Comparison of ENCODE assay signal across 19 cellular contexts in genomic region chr20:37377346-37378081, GRCh38. TPM values are rescaled to one million over a fixed set of nuclear protein-coding genes. Genes with fewer than 3 reads are reported as not detected.
DNase-seq lines count a peak whose midpoint lies in the region; ATAC-seq and TF ChIP-seq lines count a peak whose summit lies in the region.
"Had no signal": no experiment of that assay in that cellular context is flagged by ENCODE, and none has a peak within 500 bp of the region (broad histone marks: within the 10 kb centered on the region; RNA-seq: fewer than 3 reads in every experiment).

No MANE protein-coding gene starts in this region.

- no peak overlapping the region for H3K27ac ChIP-seq in neuronal stem cell (replicated peaks; ENCODE audit: low read length)
- H3K27ac ChIP-seq: BLaER1, uterus had no signal

- H2BK12ac ChIP-seq in neuronal stem cell (ENCODE audit: low read length): no peak overlapping the region

- H3K4me3 ChIP-seq in GM06990 (replicated peaks; ENCODE audit: low read depth, low read length) (no peak overlapping the region), neuronal stem cell (ENCODE audit: low read length in 2 of 2) (no peak overlapping the region)
- H3K4me3 ChIP-seq: BLaER1, uterus had no signal

- H3K4me3 Mint-ChIP-seq in activated T-helper 2 cell treated with anti-CD3 and anti-CD28 coated beads, Interferon-gamma antibody, Interleukin-2, Interleukin-4, amounts not matched to agents 10 μg/mL and 5 μg/mL and 100 μg/mL, durations not matched to agents 14 hours and 24 hours and 36 hours (ENCODE audit: low read depth): no peak overlapping the region
- H3K4me3 Mint-ChIP-seq: WTC11 had no signal

- no peak for TF ChIP-seq CTCF in GM06990 (IDR thresholded peaks at IDR 0.05; ENCODE audit: insufficient read depth, low read length, poor library complexity, severe bottlenecking)

- H3K23ac ChIP-seq in neuronal stem cell (ENCODE audit: low read depth, low read length, poor library complexity): peak overlapping the region; percentile 75

- H3K9me3 ChIP-seq in neuronal stem cell (replicated peaks in 1 of 2; ENCODE audit: control insufficient read depth in 2 of 2, insufficient read depth in 1 of 2, low read depth in 1 of 2, low read length in 2 of 2): no peaks in the 10 kb centered on the region
- H3K9me3 ChIP-seq: BLaER1, uterus had no signal

- H4K91ac ChIP-seq in neuronal stem cell (ENCODE audit: low read depth, low read length, poor library complexity): no peak overlapping the region

- H3K27me3 ChIP-seq in GM06990 (replicated peaks; ENCODE audit: control insufficient read depth, insufficient read depth, low read length) (no peaks in the 10 kb centered on the region), neuronal stem cell (ENCODE audit: control insufficient read depth in 3 of 3, insufficient read depth in 3 of 3, low read depth in 1 of 3, low read length in 3 of 3) (no peaks in the 10 kb centered on the region)
- H3K27me3 ChIP-seq: BLaER1, uterus had no signal

- H3K9me3 Mint-ChIP-seq in activated T-helper 2 cell treated with anti-CD3 and anti-CD28 coated beads, Interferon-gamma antibody, Interleukin-2, Interleukin-4, amounts not matched to agents 10 μg/mL and 5 μg/mL and 100 μg/mL, durations not matched to agents 14 hours and 24 hours and 36 hours: no peaks in the 10 kb centered on the region
- H3K9me3 Mint-ChIP-seq: WTC11 had no signal

- H4K8ac ChIP-seq in neuronal stem cell (ENCODE audit: low read depth, low read length): no peak overlapping the region

- H3K4me2 ChIP-seq in neuronal stem cell (ENCODE audit: insufficient read depth, low read length, poor library complexity, severe bottlenecking): no peak overlapping the region
- H3K4me2 ChIP-seq: BLaER1 had no signal

- no CpG with 5 or more reads among the region's 5 CpGs for WGBS in neuronal stem cell (ENCODE audit: extremely low coverage in 2 of 2, insufficient read length in 2 of 2, insufficient replicate concordance in 1 of 2), 2 donors

- ATAC-seq in GM21786 (IDR thresholded peaks at IDR 0.05; ENCODE audit: unreplicated experiment) (peak; percentile 48), HG02623 (IDR thresholded peaks at IDR 0.05; ENCODE audit: unreplicated experiment) (no peak)
- ATAC-seq: left lobe of liver, WTC11 had no signal

- H2BK15ac ChIP-seq in neuronal stem cell (ENCODE audit: low read length): no peak overlapping the region

- intact Hi-C loops in activated T-helper 2 cell treated with anti-CD3 and anti-CD28 coated beads, Interferon-gamma antibody, Interleukin-2, Interleukin-4, amounts not matched to agents 10 μg/mL and 5 μg/mL and 100 μg/mL, durations not matched to agents 14 hours and 24 hours and 36 hours (cut with micrococcal nuclease): no loop called here

- H3K9ac ChIP-seq in neuronal stem cell (ENCODE audit: low read depth, low read length, poor library complexity): peak overlapping the region; percentile 74
- H3K9ac ChIP-seq: BLaER1 had no signal

- H3K18ac ChIP-seq in neuronal stem cell (ENCODE audit: low read length): peak overlapping the region; percentile 60

- H3K36me3 Mint-ChIP-seq in activated T-helper 2 cell treated with anti-CD3 and anti-CD28 coated beads, Interferon-gamma antibody, Interleukin-2, Interleukin-4, amounts not matched to agents 10 μg/mL and 5 μg/mL and 100 μg/mL, durations not matched to agents 14 hours and 24 hours and 36 hours (ENCODE audit: low read depth): no peaks in the 10 kb centered on the region
- H3K36me3 Mint-ChIP-seq: WTC11 had no signal

- no peak overlapping the region for H2BK120ac ChIP-seq in neuronal stem cell (ENCODE audit: low read depth, low read length)

- H2BK5ac ChIP-seq in neuronal stem cell (ENCODE audit: low read length): no peak overlapping the region

- DNase-seq in GM06990 (ENCODE audit: extremely low read depth, insufficient read length) (peak; percentile 47), neuronal stem cell (ENCODE audit: low spot score) (no peak), NCI-H748 (lab: John Stamatoyannopoulos, UW; ENCODE audit: unreplicated experiment) (no peak), NCI-H2227 treated with DMSO at 0.1 percent for 48 hours (lab: John Stamatoyannopoulos, UW) (no peak)
- no peak for DNase-seq in activated T-helper 2 cell treated with anti-CD3 and anti-CD28 coated beads, Interferon-gamma antibody, Interleukin-2, Interleukin-4, amounts not matched to agents 10 μg/mL and 5 μg/mL and 100 μg/mL, durations not matched to agents 14 hours and 24 hours and 36 hours (ENCODE audit: low spot score)
- DNase-seq in stimulated activated CD4-positive, alpha-beta T cell treated with anti-CD3 and anti-CD28 coated beads, Interleukin-1b, Interleukin-23, amount 100 ng/mL, for 48 hours: no peak
- DNase-seq: activated T-cell treated with anti-CD3 and anti-CD28 coated beads, Interleukin-2, amount 50 U/mL, for 1 hour; cortex of kidney; EL; H7; NCI-H226; retina; stimulated activated CD4-positive, alpha-beta T cell treated with anti-CD3 and anti-CD28 coated beads, Interleukin-2, amount 100 ng/mL, for 48 hours; uterus had no signal

- no peaks in the 10 kb centered on the region for H3K4me1 ChIP-seq in neuronal stem cell (ENCODE audit: control insufficient read depth in 2 of 2, insufficient read depth in 1 of 2, low read depth in 1 of 2, low read length in 2 of 2)
- H3K4me1 ChIP-seq: uterus had no signal

- H3K27me3 Mint-ChIP-seq in activated T-helper 2 cell treated with anti-CD3 and anti-CD28 coated beads, Interferon-gamma antibody, Interleukin-2, Interleukin-4, amounts not matched to agents 10 μg/mL and 5 μg/mL and 100 μg/mL, durations not matched to agents 14 hours and 24 hours and 36 hours (ENCODE audit: low read depth): no peaks in the 10 kb centered on the region

- peaks cover 7% of the 10 kb centered on the region for H3K36me3 ChIP-seq in GM06990 (ENCODE audit: control insufficient read depth, insufficient read depth, low read length)
- peaks cover 3 to 48% of the 10 kb centered on the region in 2 donors for H3K36me3 ChIP-seq in neuronal stem cell (replicated peaks in 1 of 2; ENCODE audit: control insufficient read depth in 2 of 2, insufficient read depth in 2 of 2, low read length in 2 of 2)
- H3K36me3 ChIP-seq: uterus had no signal

- no peak overlapping the region for H3K14ac ChIP-seq in neuronal stem cell (ENCODE audit: low read length)

- H3K4ac ChIP-seq in neuronal stem cell (ENCODE audit: low read length): no peak overlapping the region

- H3K27ac Mint-ChIP-seq in activated T-helper 2 cell treated with anti-CD3 and anti-CD28 coated beads, Interferon-gamma antibody, Interleukin-2, Interleukin-4, amounts not matched to agents 10 μg/mL and 5 μg/mL and 100 μg/mL, durations not matched to agents 14 hours and 24 hours and 36 hours: peak overlapping the region; percentile 37

- peaks cover 6% of the 10 kb centered on the region for H3K79me1 ChIP-seq in neuronal stem cell (ENCODE audit: low read depth, low read length)

- no peak overlapping the region for H2AFZ ChIP-seq in neuronal stem cell (ENCODE audit: low read length)

- peaks cover 3% of the 10 kb centered on the region for H3K4me1 Mint-ChIP-seq in activated T-helper 2 cell treated with anti-CD3 and anti-CD28 coated beads, Interferon-gamma antibody, Interleukin-2, Interleukin-4, amounts not matched to agents 10 μg/mL and 5 μg/mL and 100 μg/mL, durations not matched to agents 14 hours and 24 hours and 36 hours (ENCODE audit: low read depth)

- no peak overlapping the region for H2AK5ac ChIP-seq in neuronal stem cell (ENCODE audit: low read depth, low read length)

RNA-seq across cellular contexts. Expression of gene SRC, which starts 31.6 kb away (rescaled TPM):
- total RNA-seq in activated T-helper 2 cell treated with anti-CD3 and anti-CD28 coated beads, Interferon-gamma antibody, Interleukin-2, Interleukin-4, amounts not matched to agents 10 μg/mL and 5 μg/mL and 100 μg/mL, durations not matched to agents 14 hours and 24 hours and 36 hours: 3.5 and 6.4 TPM in 2 replicates
- 32.2 TPM for polyA plus RNA-seq in neuronal stem cell (2013, experiment 1 of 2)
- polyA plus RNA-seq in neuronal stem cell (2013, experiment 2 of 2): 33.5 TPM
